ENCODE assay signal across 19 cellular contexts in the genomic region with DNA sequence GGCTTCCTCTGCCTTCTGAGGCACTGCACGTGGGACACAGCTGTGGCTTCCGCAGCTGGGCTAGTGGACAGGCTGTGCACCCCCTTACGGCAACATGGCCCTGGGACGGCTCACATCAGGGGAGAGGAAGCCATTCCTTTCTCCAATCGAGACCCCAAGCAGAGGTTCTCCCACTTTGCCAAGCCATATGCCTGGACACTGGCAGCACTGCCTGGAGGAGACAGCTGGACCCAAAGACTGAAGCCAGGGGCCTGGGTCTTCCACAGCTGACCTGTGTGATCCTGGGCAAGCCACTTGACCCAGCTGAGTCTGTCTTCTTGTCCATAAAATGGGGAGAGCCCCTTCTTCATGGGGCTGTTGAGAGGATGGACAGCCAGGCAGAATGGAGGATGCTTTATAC.
"Had no signal": no experiment of that assay in that cellular context is flagged by ENCODE, and none has a peak within 500 bp of the region (broad histone marks: within the 10 kb centered on the region; RNA-seq: fewer than 3 reads in every experiment).

No MANE protein-coding gene starts in this region.

- H3K27ac Mint-ChIP-seq: endodermal cell, type B pancreatic cell had no signal

- H3K36me3 ChIP-seq: colonic mucosa, ovary, suprapubic skin, thyroid gland had no signal

- H3K36me3 Mint-ChIP-seq: type B pancreatic cell had no signal

- H3K4me1 Mint-ChIP-seq: endodermal cell; naive thymus-derived CD8-positive, alpha-beta T cell had no signal

- H3K27ac ChIP-seq: colonic mucosa, hepatocyte, ovary, suprapubic skin, thyroid gland had no signal

- H3K4me1 ChIP-seq: colonic mucosa, suprapubic skin, thyroid gland had no signal

- ATAC-seq: left cardiac atrium; left ventricle myocardium superior; naive thymus-derived CD8-positive, alpha-beta T cell; right cardiac atrium had no signal

- H3K4me3 ChIP-seq: colonic mucosa, hepatocyte, ovary, suprapubic skin, thyroid gland had no signal

- DNase-seq: colonic mucosa; dermis blood vessel endothelial cell; erythroblast; foreskin melanocyte; kidney; left cardiac atrium; left ventricle myocardium superior; mesendoderm; naive thymus-derived CD8-positive, alpha-beta T cell; ovary; right cardiac atrium; small intestine; stimulated activated CD4-positive, alpha-beta T cell treated with anti-CD3 and anti-CD28 coated beads, Interleukin-12 subunit alpha, Interleukin-12 subunit beta, amount 100 ng/mL, for 4 hours; stimulated activated naive CD4-positive, alpha-beta T cell treated with Interleukin-2 at 50 U/mL for 16 hours; thyroid gland had no signal

- H3K4me3 Mint-ChIP-seq: endodermal cell; naive thymus-derived CD8-positive, alpha-beta T cell; type B pancreatic cell had no signal

- H3K27me3 ChIP-seq: colonic mucosa, hepatocyte, ovary, thyroid gland had no signal

- H3K9me3 ChIP-seq: colonic mucosa, ovary, suprapubic skin, thyroid gland had no signal
